In genomic region chr11:123430736-123431356, GRCh38 we compare ENCODE assay signal across 1 cellular context.
TF ChIP-seq lines count a peak whose summit lies in the region.

No MANE protein-coding gene starts in this region.

TF ChIP-seq in GM23338, 12 proteins besides CTCF, POLR2A, EP300 and RAD21 (continued from another document):
- no peak for TF ChIP-seq ZNF462 (CRISPR knock-in tag; IDR thresholded peaks at IDR 0.05)
- no peak for TF ChIP-seq JUNB (IDR thresholded peaks at IDR 0.05; ENCODE audit: unreplicated experiment)
- no peak for TF ChIP-seq NANOG (IDR thresholded peaks at IDR 0.05; ENCODE audit: borderline replicate concordance)
- TF ChIP-seq EZH2phosphoT487 (IDR thresholded peaks at IDR 0.05; ENCODE audit: unreplicated experiment) = no peak
- no peak for TF ChIP-seq STAT1 (IDR thresholded peaks at IDR 0.05; ENCODE audit: unreplicated experiment)
- TF ChIP-seq ETS1 (IDR thresholded peaks at IDR 0.05) = no peak
